ENCODE assay signal across 10 cellular contexts in the genomic region with DNA sequence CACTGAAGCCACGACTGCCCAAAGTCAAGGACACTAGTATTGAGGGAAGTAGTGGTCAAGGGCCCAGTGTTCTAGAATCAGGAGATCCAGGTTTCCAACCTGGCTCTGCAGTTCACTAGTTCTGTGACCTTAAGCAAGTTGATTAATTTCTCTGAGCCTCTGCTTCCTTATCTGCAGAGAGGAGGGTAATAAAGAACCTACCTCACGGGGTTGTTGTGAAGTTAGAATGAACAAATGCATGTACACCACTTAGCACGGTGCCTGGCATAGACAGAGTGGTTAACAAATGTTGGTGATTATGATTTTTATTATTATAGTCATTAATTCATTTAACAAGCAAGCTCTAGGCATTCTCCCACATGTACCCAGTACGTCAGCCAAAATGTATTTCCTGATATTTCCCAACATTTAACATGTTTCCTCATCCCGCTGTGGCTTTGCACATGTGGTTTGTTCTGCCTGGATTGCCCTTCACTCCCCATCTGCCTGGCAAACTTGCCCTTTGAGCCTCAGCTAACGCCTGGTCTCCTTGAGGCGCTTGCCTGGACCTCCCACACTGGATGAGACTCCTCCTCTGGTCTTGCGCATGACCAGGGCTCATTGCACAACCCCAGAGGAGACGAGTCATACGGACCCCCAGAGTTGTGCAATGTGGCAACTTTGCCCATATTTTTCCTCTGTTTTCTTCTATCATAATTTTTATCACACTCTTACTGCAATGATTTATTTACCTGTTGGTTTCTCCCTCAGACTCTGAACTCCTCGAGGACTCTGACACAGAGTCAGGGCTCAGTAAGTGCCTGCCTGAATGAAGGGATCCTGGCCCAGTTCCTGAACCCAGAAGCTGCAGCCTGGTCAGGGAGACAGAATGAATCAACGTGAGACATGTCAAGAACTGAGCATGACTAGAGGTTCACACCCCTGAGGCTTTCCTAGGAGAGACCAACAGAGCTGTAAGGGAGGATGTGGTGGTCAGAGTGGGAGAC. TPM values are rescaled to one million over a fixed set of nuclear protein-coding genes. Genes with fewer than 3 reads are reported as not detected.
DNase-seq lines count a peak whose midpoint lies in the region; ATAC-seq and TF ChIP-seq lines count a peak whose summit lies in the region.
"Had no signal": no experiment of that assay in that cellular context is flagged by ENCODE, and none has a peak within 500 bp of the region (broad histone marks: within the 10 kb centered on the region; RNA-seq: fewer than 3 reads in every experiment).

No MANE protein-coding gene starts in this region.

- WGBS in right cardiac atrium: 62% methylated on average over 12 of the region's 12 CpGs

- no peaks in the 10 kb centered on the region for H3K27me3 ChIP-seq in right cardiac atrium (ENCODE audit: control insufficient read depth, insufficient read depth)
- H3K27me3 ChIP-seq in CD8-positive, alpha-beta T cell (ENCODE audit: insufficient read depth, low read length): no peaks in the 10 kb centered on the region
- H3K27me3 ChIP-seq: SJCRH30 had no signal

- no peaks in the 10 kb centered on the region for H3K9me3 Mint-ChIP-seq in HFFc6
- no peaks in the 10 kb centered on the region for H3K9me3 Mint-ChIP-seq in stimulated activated effector memory CD8-positive, alpha-beta T cell treated with anti-CD3 and anti-CD28 coated beads, Interleukin-12 subunit alpha, Interleukin-12 subunit beta, amount 100 ng/mL, for 72 hours
- H3K9me3 Mint-ChIP-seq in CD8-positive, alpha-beta T cell: no peaks in the 10 kb centered on the region

- no peaks in the 10 kb centered on the region for H3K36me3 Mint-ChIP-seq in HFFc6 (ENCODE audit: low read depth)
- H3K36me3 Mint-ChIP-seq in stimulated activated effector memory CD8-positive, alpha-beta T cell treated with anti-CD3 and anti-CD28 coated beads, Interleukin-12 subunit alpha, Interleukin-12 subunit beta, amount 100 ng/mL, for 72 hours: no peaks in the 10 kb centered on the region
- no peaks in the 10 kb centered on the region for H3K36me3 Mint-ChIP-seq in CD8-positive, alpha-beta T cell

- H3K4me3 Mint-ChIP-seq in HFFc6: peak overlapping the region; percentile 66
- no peak overlapping the region for H3K4me3 Mint-ChIP-seq in stimulated activated effector memory CD8-positive, alpha-beta T cell treated with anti-CD3 and anti-CD28 coated beads, Interleukin-12 subunit alpha, Interleukin-12 subunit beta, amount 100 ng/mL, for 72 hours
- no peak overlapping the region for H3K4me3 Mint-ChIP-seq in CD8-positive, alpha-beta T cell

- ATAC-seq in right cardiac atrium (peak; percentile 92 to 94), HG02981 (IDR thresholded peaks at IDR 0.05; ENCODE audit: unreplicated experiment) (no peak), HG03520 (IDR thresholded peaks at IDR 0.05; ENCODE audit: unreplicated experiment) (no peak), HG03095 (IDR thresholded peaks at IDR 0.05; ENCODE audit: unreplicated experiment) (no peak)
- ATAC-seq in stimulated activated effector memory CD8-positive, alpha-beta T cell treated with anti-CD3 and anti-CD28 coated beads, Interleukin-12 subunit alpha, Interleukin-12 subunit beta, amount 100 ng/mL, for 72 hours: peak; percentile 11
- ATAC-seq in CD8-positive, alpha-beta T cell: no peak

- peaks cover 13% of the 10 kb centered on the region for H3K4me1 Mint-ChIP-seq in HFFc6 (ENCODE audit: low read depth)
- peaks cover 6% of the 10 kb centered on the region for H3K4me1 Mint-ChIP-seq in stimulated activated effector memory CD8-positive, alpha-beta T cell treated with anti-CD3 and anti-CD28 coated beads, Interleukin-12 subunit alpha, Interleukin-12 subunit beta, amount 100 ng/mL, for 72 hours
- no peaks in the 10 kb centered on the region for H3K4me1 Mint-ChIP-seq in CD8-positive, alpha-beta T cell (ENCODE audit: low read depth)

- no peak for TF ChIP-seq CTCF in HFFc6 (IDR thresholded peaks at IDR 0.05)
- no peak for TF ChIP-seq CTCF in CD8-positive, alpha-beta T cell (IDR thresholded peaks at IDR 0.05)

- POLR2A ChIA-PET in CD8-positive, alpha-beta T cell (lab: Charles Lee): no interaction called here

- CTCF ChIA-PET in CD8-positive, alpha-beta T cell (lab: Charles Lee): interaction anchor here (1.1 to 2.1 kb wide), 3 partner anchors 15 to 98 kb away, joined by 3 to 9 read pairs (median 3); no protein-coding TSS in a partner anchor

- no peaks in the 10 kb centered on the region for H3K36me3 ChIP-seq in CD8-positive, alpha-beta T cell (ENCODE audit: insufficient read depth, low read length)
- H3K36me3 ChIP-seq: SJCRH30 had no signal

- peak overlapping the region; percentile 28 for H3K27ac ChIP-seq in right cardiac atrium (ENCODE audit: low read length)
- no peak overlapping the region for H3K27ac ChIP-seq in CD8-positive, alpha-beta T cell (ENCODE audit: low read depth, low read length)
- H3K27ac ChIP-seq: SJCRH30 had no signal

- intact Hi-C loops in right cardiac atrium (cut with DNase I): no loop called here
- intact Hi-C loops in CD8-positive, alpha-beta T cell (cut with DNase I, micrococcal nuclease): no loop called here

- H3K4me3 ChIP-seq in right cardiac atrium (ENCODE audit: low read length): no peak overlapping the region
- no peak overlapping the region for H3K4me3 ChIP-seq in CD8-positive, alpha-beta T cell (ENCODE audit: low read depth, low read length)
- H3K4me3 ChIP-seq: SJCRH30 had no signal

- DNase-seq in HFFc6: peak; percentile 85
- DNase-seq in UCSD-AML1 (lab: John Stamatoyannopoulos, UW; ENCODE audit: unreplicated experiment): peak; percentile 46
- peak; percentile 84 to 86 (median 85) for DNase-seq in right cardiac atrium
- DNase-seq in stimulated activated effector memory CD8-positive, alpha-beta T cell treated with anti-CD3 and anti-CD28 coated beads, Interleukin-12 subunit alpha, Interleukin-12 subunit beta, amount 100 ng/mL, for 72 hours (ENCODE audit: low spot score in 2 of 2): no peak
- DNase-seq in CD8-positive, alpha-beta T cell: no peak
- DNase-seq: SJCRH30; stimulated activated CD4-positive, alpha-beta T cell treated with anti-CD3 and anti-CD28 coated beads, Interleukin-2, amount 100 ng/mL, for 48 hours had no signal

- H3K27ac Mint-ChIP-seq in HFFc6: peak overlapping the region; percentile 86
- H3K27ac Mint-ChIP-seq in stimulated activated effector memory CD8-positive, alpha-beta T cell treated with anti-CD3 and anti-CD28 coated beads, Interleukin-12 subunit alpha, Interleukin-12 subunit beta, amount 100 ng/mL, for 72 hours: no peak overlapping the region
- no peak overlapping the region for H3K27ac Mint-ChIP-seq in CD8-positive, alpha-beta T cell

- peaks cover 9% of the 10 kb centered on the region for H3K27me3 Mint-ChIP-seq in HFFc6 (ENCODE audit: insufficient read depth)
- no peaks in the 10 kb centered on the region for H3K27me3 Mint-ChIP-seq in CD8-positive, alpha-beta T cell (ENCODE audit: low read depth)

- H3K4me1 ChIP-seq in right cardiac atrium (ENCODE audit: control insufficient read depth, insufficient read depth, low read length): no peaks in the 10 kb centered on the region
- no peaks in the 10 kb centered on the region for H3K4me1 ChIP-seq in CD8-positive, alpha-beta T cell (ENCODE audit: insufficient read depth, low read length)
- H3K4me1 ChIP-seq: SJCRH30 had no signal

- no peaks in the 10 kb centered on the region for H3K9me3 ChIP-seq in right cardiac atrium (ENCODE audit: control insufficient read depth, low read length)
- H3K9me3 ChIP-seq in CD8-positive, alpha-beta T cell (ENCODE audit: low read length): no peaks in the 10 kb centered on the region

RNA-seq across cellular contexts. Expression of a gene that starts 20.7 kb away (rescaled TPM):
- total RNA-seq in HFFc6 (2021; fragmentation: NEBNext Ultra II Directional; extraction: Animal tissue kit (Norgen Biotek cat#: 25700)): 1 to 10 TPM; 3.2 to 4.8 (median 3.5) TPM
- 1 to 10 TPM in 1 of 4 donors, under 1 TPM in 3; 0.31 to 1.1 (median 0.81) TPM for total RNA-seq in right cardiac atrium
- polyA plus RNA-seq in right cardiac atrium: 0.43 TPM
- total RNA-seq in CD8-positive, alpha-beta T cell: 1 to 10 TPM; 5.9 to 6.4 TPM

RNA-seq across cellular contexts. Expression of a gene that starts 32.5 kb away (rescaled TPM):
- total RNA-seq in HFFc6 (2021; fragmentation: NEBNext Ultra II Directional; extraction: Animal tissue kit (Norgen Biotek cat#: 25700)): under 1 TPM; 0.17 to 0.52 (median 0.21) TPM
- total RNA-seq in right cardiac atrium: under 1 TPM; 0.33 to 0.97 (median 0.57) TPM
- polyA plus RNA-seq in right cardiac atrium: 0.23 TPM
- under 1 TPM in 1 of 2 experiments, not detected in 1; 0.22 TPM for total RNA-seq in CD8-positive, alpha-beta T cell

RNA-seq across cellular contexts. Expression of a gene that starts 50.9 kb away (rescaled TPM):
- 10 to 100 TPM; 12.8 to 19.1 (median 15.1) TPM for total RNA-seq in HFFc6 (2021; fragmentation: NEBNext Ultra II Directional; extraction: Animal tissue kit (Norgen Biotek cat#: 25700))
- 10 to 100 TPM; 16.4 to 20.6 (median 18.1) TPM for total RNA-seq in right cardiac atrium
- polyA plus RNA-seq in right cardiac atrium: 17.6 TPM
- total RNA-seq in CD8-positive, alpha-beta T cell: 1 to 10 TPM; 5.2 to 5.8 TPM

Comparison
In these comparisons a context has a peak if more than half of its experiments do, and no peak if none do; other contexts are left out.
1. DNase-seq: peak in HFFc6 (single experiment), UCSD-AML1 (single experiment) and right cardiac atrium (3 of 3); none in stimulated activated effector memory CD8-positive, alpha-beta T cell treated with anti-CD3 and anti-CD28 coated beads, Interleukin-12 subunit alpha, Interleukin-12 subunit beta, amount 100 ng/mL, for 72 hours (0 of 2) and CD8-positive, alpha-beta T cell (0 of 7).
2. ATAC-seq: peak in right cardiac atrium (2 of 2) and stimulated activated effector memory CD8-positive, alpha-beta T cell treated with anti-CD3 and anti-CD28 coated beads, Interleukin-12 subunit alpha, Interleukin-12 subunit beta, amount 100 ng/mL, for 72 hours (single experiment); none in HG02981 (single experiment), HG03520 (single experiment), HG03095 (single experiment) and CD8-positive, alpha-beta T cell (single experiment).